11 cellular contexts compared by ENCODE assay signal in the genomic region with DNA sequence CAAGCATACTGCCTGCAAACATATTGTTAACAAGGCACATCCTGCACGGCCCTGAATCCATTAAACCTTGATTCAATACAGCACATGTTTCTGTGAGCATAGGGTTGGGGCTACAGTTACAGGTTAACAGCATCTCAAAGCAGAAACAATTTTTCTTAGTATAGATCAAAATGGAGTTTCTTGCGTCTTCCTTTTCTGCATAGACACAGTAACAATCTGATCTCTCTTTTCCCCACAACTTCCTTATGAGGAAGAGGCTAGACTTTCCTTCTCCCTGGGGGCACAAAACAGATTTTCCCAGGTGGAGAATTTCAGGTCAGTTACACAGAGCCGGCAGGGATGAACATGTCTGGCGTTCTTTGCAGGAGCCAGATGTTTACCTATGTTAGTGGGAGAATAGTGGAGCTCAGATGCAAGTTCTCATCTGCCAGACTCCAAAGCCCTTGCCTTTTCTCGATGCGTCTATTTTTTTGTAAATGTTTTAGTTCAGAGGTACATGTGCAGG. TPM values are rescaled to one million over a fixed set of nuclear protein-coding genes. Genes with fewer than 3 reads are reported as not detected.
DNase-seq lines count a peak whose midpoint lies in the region; ATAC-seq and TF ChIP-seq lines count a peak whose summit lies in the region.
"Had no signal": no experiment of that assay in that cellular context is flagged by ENCODE, and none has a peak within 500 bp of the region (broad histone marks: within the 10 kb centered on the region; RNA-seq: fewer than 3 reads in every experiment).

No MANE protein-coding gene starts in this region.

- no peaks in the 10 kb centered on the region for H3K9me2 ChIP-seq in PC-9 (ENCODE audit: insufficient read depth)

- H3F3A ChIP-seq in PC-9 (ENCODE audit: insufficient read depth, low read depth): peaks cover 11% of the 10 kb centered on the region; the same call in 1 of the 2 replicates
- peaks cover 33% of the 10 kb centered on the region for H3F3A ChIP-seq in smooth muscle cell (ENCODE audit: low read depth)

- H3K36me3 ChIP-seq in PC-9 (ENCODE audit: low read depth) (0 out of 2 replicates have a peak, but pooled peaks cover 4% of the 10 kb centered on the region), esophagus muscularis mucosa (peaks cover 0 to 14% (median 7%) of the 10 kb centered on the region in 4 donors), smooth muscle cell (ENCODE audit: low read depth) (no peaks in the 10 kb centered on the region)

- TF ChIP-seq CTCF in PC-9 (conservative IDR thresholded peaks at IDR 0.05) (no peak), esophagus muscularis mucosa (IDR thresholded peaks at IDR 0.05) (no peak), smooth muscle cell (IDR thresholded peaks at IDR 0.05; ENCODE audit: borderline replicate concordance, insufficient read depth, poor library complexity, severe bottlenecking) (no peak)

- H3K27ac Mint-ChIP-seq in activated CD4-positive, alpha-beta T cell treated with anti-CD3 and anti-CD28 coated beads, Interleukin-2, amount 10 ng/mL, durations not matched to agents 24 days and 14 days: peak overlapping the region; percentile 98

- WGBS in esophagus muscularis mucosa: 42% methylated on average over 6 of the region's 6 CpGs
- WGBS in smooth muscle cell (ENCODE audit: low lambda C conversion rate): 48% methylated on average over 6 of the region's 6 CpGs

- peaks cover 30% of the 10 kb centered on the region for H3K36me3 Mint-ChIP-seq in activated CD4-positive, alpha-beta T cell treated with anti-CD3 and anti-CD28 coated beads, Interleukin-2, amount 10 ng/mL, durations not matched to agents 24 days and 14 days (ENCODE audit: low read depth)

- H4K20me1 ChIP-seq in PC-9 (ENCODE audit: insufficient read depth): peaks cover 4% of the 10 kb centered on the region; the same call in 1 of the 2 replicates
- H4K20me1 ChIP-seq in smooth muscle cell (ENCODE audit: low read depth): peaks cover 10% of the 10 kb centered on the region

- H3K27me3 ChIP-seq in PC-9 (ENCODE audit: insufficient read depth, low read depth) (no peaks in the 10 kb centered on the region), esophagus muscularis mucosa (no peaks in the 10 kb centered on the region), smooth muscle cell (ENCODE audit: low read depth) (no peaks in the 10 kb centered on the region)

- H3K9ac ChIP-seq in smooth muscle cell (ENCODE audit: low read depth): no peak overlapping the region

- ATAC-seq in GM19397 (IDR thresholded peaks at IDR 0.05; ENCODE audit: unreplicated experiment): no peak
- ATAC-seq in HG03342 (IDR thresholded peaks at IDR 0.05; ENCODE audit: unreplicated experiment): no peak

- BruUV-seq in PC-9 (replicated peaks; lab: Mats Ljungman, UMichigan): no TSS peak

- H3K4me3 Mint-ChIP-seq in activated CD4-positive, alpha-beta T cell treated with anti-CD3 and anti-CD28 coated beads, Interleukin-2, amount 10 ng/mL, durations not matched to agents 24 days and 14 days: peak overlapping the region; percentile 98

- CTCF ChIA-PET in PC-9 (lab: Charles Lee): no interaction called here

- intact Hi-C loops in activated CD4-positive, alpha-beta T cell treated with anti-CD3 and anti-CD28 coated beads, Interleukin-2, amount 10 ng/mL, durations not matched to agents 24 days and 14 days (cut with micrococcal nuclease): no loop called here
- intact Hi-C loops in PC-9 (cut with micrococcal nuclease; ENCODE audit: unreplicated experiment) (no loop called here), esophagus muscularis mucosa (cut with DNase I) (no loop called here)

- H3K4me3 ChIP-seq in PC-9: no peak overlapping the region; the same call in 1 of the 2 replicates
- peak overlapping the region in 3 of 4 donors; percentile 74 to 84 (median 82) for H3K4me3 ChIP-seq in esophagus muscularis mucosa
- no peak overlapping the region for H3K4me3 ChIP-seq in smooth muscle cell

- no peak for DNase-seq in activated CD4-positive, alpha-beta T cell treated with anti-CD3 and anti-CD28 coated beads, Interleukin-2, amount 10 ng/mL, durations not matched to agents 24 days and 14 days
- no peak for DNase-seq in activated CD4-positive, alpha-beta T cell treated with anti-CD3 and anti-CD28 coated beads, Interleukin-2, amount 50 U/mL, for 48 hours
- DNase-seq in PC-9: no peak
- no peak for DNase-seq in esophagus muscularis mucosa (ENCODE audit: extremely low spot score)
- no peak for DNase-seq in smooth muscle cell (lab: John Stamatoyannopoulos, UW; ENCODE audit: unreplicated experiment)
- DNase-seq in putamen (ENCODE audit: low spot score): no peak
- DNase-seq: ACHN, NCI-H2029 had no signal

- peaks cover 39% of the 10 kb centered on the region for H3K79me2 ChIP-seq in PC-9 (ENCODE audit: low read depth)
- peaks cover 64% of the 10 kb centered on the region for H3K79me2 ChIP-seq in smooth muscle cell (ENCODE audit: low read depth)

- POLR2A ChIA-PET in PC-9 (lab: Charles Lee; ENCODE audit: unreplicated experiment): no interaction called here

- peak overlapping the region; percentile 90 for H3K4me2 ChIP-seq in PC-9
- peak overlapping the region; percentile 83 for H3K4me2 ChIP-seq in smooth muscle cell

- H3K27ac ChIP-seq in PC-9 (no peak overlapping the region), esophagus muscularis mucosa (replicated peaks in 1 of 4) (peak overlapping the region; percentile 92 to 97 (median 95)), smooth muscle cell (ENCODE audit: low read depth) (peak overlapping the region; percentile 51)

- TF ChIP-seq POLR2A in esophagus muscularis mucosa (IDR thresholded peaks at IDR 0.05; ENCODE audit: low read depth): no peak

- H3K9me3 ChIP-seq in PC-9 (ENCODE audit: insufficient read depth, low read depth) (no peaks in the 10 kb centered on the region), esophagus muscularis mucosa (no peaks in the 10 kb centered on the region), smooth muscle cell (replicated peaks; ENCODE audit: low read depth) (no peaks in the 10 kb centered on the region)
- H3K9me3 ChIP-seq: thoracic aorta had no signal

- H3K4me1 Mint-ChIP-seq in activated CD4-positive, alpha-beta T cell treated with anti-CD3 and anti-CD28 coated beads, Interleukin-2, amount 10 ng/mL, durations not matched to agents 24 days and 14 days: peaks cover 59% of the 10 kb centered on the region

- H3K4me1 ChIP-seq in PC-9 (replicated peaks; ENCODE audit: insufficient read depth) (peaks cover 5% of the 10 kb centered on the region; the same call in 1 of the 2 replicates), esophagus muscularis mucosa (peaks cover 44 to 79% (median 64%) of the 10 kb centered on the region in 4 donors), smooth muscle cell (ENCODE audit: low read depth) (peaks cover 35% of the 10 kb centered on the region)

- H2AFZ ChIP-seq in PC-9: no peak overlapping the region
- H2AFZ ChIP-seq in smooth muscle cell (ENCODE audit: low read depth): no peak overlapping the region

- no peak for TF ChIP-seq EP300 in esophagus muscularis mucosa (IDR thresholded peaks at IDR 0.05)

- H3K27me3 Mint-ChIP-seq in activated CD4-positive, alpha-beta T cell treated with anti-CD3 and anti-CD28 coated beads, Interleukin-2, amount 10 ng/mL, durations not matched to agents 24 days and 14 days: no peaks in the 10 kb centered on the region

- H3K9me3 Mint-ChIP-seq in activated CD4-positive, alpha-beta T cell treated with anti-CD3 and anti-CD28 coated beads, Interleukin-2, amount 10 ng/mL, durations not matched to agents 24 days and 14 days: no peaks in the 10 kb centered on the region

RNA-seq across cellular contexts. Expression of gene PFKFB3, which starts 37.5 kb away (rescaled TPM):
- total RNA-seq in activated CD4-positive, alpha-beta T cell treated with anti-CD3 and anti-CD28 coated beads, Interleukin-2, amount 10 ng/mL, durations not matched to agents 24 days and 14 days: 108 TPM in 2 replicates
- total RNA-seq in PC-9 (2021): 37.8 and 54.7 TPM in 2 replicates
- total RNA-seq in esophagus muscularis mucosa: 10 to 100 TPM; 22.4 to 49.1 (median 37.9) TPM
- total RNA-seq in smooth muscle cell: 45.7 and 61.3 TPM in 2 replicates
- polyA plus RNA-seq in smooth muscle cell: 68.3 and 73.4 TPM in 2 replicates

Comparison
In these comparisons a context has a peak if more than half of its experiments do, and no peak if none do; other contexts are left out.
1. H3K4me3 ChIP-seq: peak in esophagus muscularis mucosa (3 of 4); none in PC-9 (single experiment) and smooth muscle cell (single experiment).